In genomic region chr3:52240059-52240885, GRCh38 we compare ENCODE assay signal across 8 cellular contexts. TPM values are rescaled to one million over a fixed set of nuclear protein-coding genes. Genes with fewer than 3 reads are reported as not detected.
A peak's percentile ranks its signal among the peaks of the same experiment; 100 is the strongest.
DNase-seq lines count a peak whose midpoint lies in the region; ATAC-seq and TF ChIP-seq lines count a peak whose summit lies in the region.

No MANE protein-coding gene starts in this region.

- H3K9me3 Mint-ChIP-seq in activated T-helper 2 cell treated with anti-CD3 and anti-CD28 coated beads, Interferon-gamma antibody, Interleukin-2, Interleukin-4, amounts not matched to agents 10 μg/mL and 5 μg/mL and 100 μg/mL, durations not matched to agents 14 hours and 24 hours and 36 hours = no peaks in the 10 kb centered on the region
- H3K9me3 Mint-ChIP-seq in osteocyte (ENCODE audit: unreplicated experiment) = no peaks in the 10 kb centered on the region

- peaks cover 61% of the 10 kb centered on the region for H3K4me1 Mint-ChIP-seq in activated T-helper 2 cell treated with anti-CD3 and anti-CD28 coated beads, Interferon-gamma antibody, Interleukin-2, Interleukin-4, amounts not matched to agents 10 μg/mL and 5 μg/mL and 100 μg/mL, durations not matched to agents 14 hours and 24 hours and 36 hours (ENCODE audit: low read depth)
- peaks cover 64% of the 10 kb centered on the region for H3K4me1 Mint-ChIP-seq in osteocyte (ENCODE audit: unreplicated experiment)

- no peaks in the 10 kb centered on the region for H3K27me3 ChIP-seq in OCI-LY1 (ENCODE audit: insufficient read depth, low read length)

- H3K36me3 ChIP-seq in OCI-LY1 (ENCODE audit: insufficient read depth, low read length) = peaks cover 6% of the 10 kb centered on the region; the same call in 1 of the 2 replicates

- peak overlapping the region; percentile 76 for H3K4me3 ChIP-seq in OCI-LY1 (ENCODE audit: low read depth, low read length, poor library complexity, severe bottlenecking)

- no peaks in the 10 kb centered on the region for H3F3A ChIP-seq in OCI-LY1 (ENCODE audit: insufficient read depth, low read length)

- peaks cover 8% of the 10 kb centered on the region for H3K79me2 ChIP-seq in OCI-LY1 (ENCODE audit: insufficient read depth, low read length)

- ATAC-seq in GM18505 (IDR thresholded peaks at IDR 0.05; ENCODE audit: unreplicated experiment) = no peak

- H3K27ac ChIP-seq in OCI-LY1 (ENCODE audit: low read depth, low read length, poor library complexity, severe bottlenecking) = peak overlapping the region; percentile 74

- intact Hi-C loops in activated T-helper 2 cell treated with anti-CD3 and anti-CD28 coated beads, Interferon-gamma antibody, Interleukin-2, Interleukin-4, amounts not matched to agents 10 μg/mL and 5 μg/mL and 100 μg/mL, durations not matched to agents 14 hours and 24 hours and 36 hours (cut with micrococcal nuclease) = no loop called here

- no peaks in the 10 kb centered on the region for H3K9me3 ChIP-seq in OCI-LY1 (ENCODE audit: low read length)

- DNase-seq in AG08396 (ENCODE audit: low spot score) (peak; percentile 88), globus pallidus (ENCODE audit: low spot score) (peak; percentile 83), osteocyte (ENCODE audit: extremely low spot score, unreplicated experiment) (no peak), activated gamma-delta T cell (lab: John Stamatoyannopoulos, UW) (no peak), GM19238 (ENCODE audit: insufficient read length, low spot score) (no peak)
- DNase-seq in activated T-helper 2 cell treated with anti-CD3 and anti-CD28 coated beads, Interferon-gamma antibody, Interleukin-2, Interleukin-4, amounts not matched to agents 10 μg/mL and 5 μg/mL and 100 μg/mL, durations not matched to agents 14 hours and 24 hours and 36 hours (ENCODE audit: low spot score) = peak; percentile 57

- H3K4me3 Mint-ChIP-seq in activated T-helper 2 cell treated with anti-CD3 and anti-CD28 coated beads, Interferon-gamma antibody, Interleukin-2, Interleukin-4, amounts not matched to agents 10 μg/mL and 5 μg/mL and 100 μg/mL, durations not matched to agents 14 hours and 24 hours and 36 hours (ENCODE audit: low read depth) = peak overlapping the region; percentile 96
- peak overlapping the region; percentile 91 for H3K4me3 Mint-ChIP-seq in osteocyte (ENCODE audit: unreplicated experiment)

- no peaks in the 10 kb centered on the region for H3K27me3 Mint-ChIP-seq in activated T-helper 2 cell treated with anti-CD3 and anti-CD28 coated beads, Interferon-gamma antibody, Interleukin-2, Interleukin-4, amounts not matched to agents 10 μg/mL and 5 μg/mL and 100 μg/mL, durations not matched to agents 14 hours and 24 hours and 36 hours (ENCODE audit: low read depth)
- H3K27me3 Mint-ChIP-seq in osteocyte (ENCODE audit: unreplicated experiment) = no peaks in the 10 kb centered on the region

- peaks cover 43% of the 10 kb centered on the region for H3K4me1 ChIP-seq in OCI-LY1 (ENCODE audit: insufficient read depth, low read length, severe bottlenecking)

- no peak for TF ChIP-seq CTCF in OCI-LY1 (IDR thresholded peaks at IDR 0.05; ENCODE audit: low read length)
- no peak for TF ChIP-seq CTCF in osteocyte (IDR thresholded peaks at IDR 0.05)

- peak; percentile 66 for TF ChIP-seq POLR2A in GM18505 (IDR thresholded peaks at IDR 0.05; ENCODE audit: borderline replicate concordance, extremely low read depth, insufficient read depth, insufficient read length)

- H3K4me2 ChIP-seq in OCI-LY1 (ENCODE audit: low read length) = peak overlapping the region; percentile 98

- H3K9me2 ChIP-seq in OCI-LY1 (ENCODE audit: low read depth, low read length) = no peaks in the 10 kb centered on the region

- peak overlapping the region; percentile 99 for H3K27ac Mint-ChIP-seq in activated T-helper 2 cell treated with anti-CD3 and anti-CD28 coated beads, Interferon-gamma antibody, Interleukin-2, Interleukin-4, amounts not matched to agents 10 μg/mL and 5 μg/mL and 100 μg/mL, durations not matched to agents 14 hours and 24 hours and 36 hours
- H3K27ac Mint-ChIP-seq in osteocyte (ENCODE audit: unreplicated experiment) = peak overlapping the region; percentile 83

- H3K36me3 Mint-ChIP-seq in activated T-helper 2 cell treated with anti-CD3 and anti-CD28 coated beads, Interferon-gamma antibody, Interleukin-2, Interleukin-4, amounts not matched to agents 10 μg/mL and 5 μg/mL and 100 μg/mL, durations not matched to agents 14 hours and 24 hours and 36 hours (ENCODE audit: low read depth) = peaks cover 42% of the 10 kb centered on the region
- peaks cover 2% of the 10 kb centered on the region for H3K36me3 Mint-ChIP-seq in osteocyte (ENCODE audit: unreplicated experiment)

- H3K9ac ChIP-seq in OCI-LY1 (ENCODE audit: low read length) = peak overlapping the region; percentile 100

- no peaks in the 10 kb centered on the region for H4K20me1 ChIP-seq in OCI-LY1 (ENCODE audit: insufficient read depth, low read length)

- H2AFZ ChIP-seq in OCI-LY1 (ENCODE audit: low read length) = no peak overlapping the region

RNA-seq across cellular contexts. Expression of gene TWF2, which starts 1.3 kb away (rescaled TPM):
- 89.7 and 91.1 TPM in 2 replicates for total RNA-seq in activated T-helper 2 cell treated with anti-CD3 and anti-CD28 coated beads, Interferon-gamma antibody, Interleukin-2, Interleukin-4, amounts not matched to agents 10 μg/mL and 5 μg/mL and 100 μg/mL, durations not matched to agents 14 hours and 24 hours and 36 hours
- total RNA-seq in osteocyte = 55.8 and 58.6 TPM in 2 replicates

RNA-seq across cellular contexts. Expression of gene PPM1M, which starts 5.3 kb away (rescaled TPM):
- total RNA-seq in activated T-helper 2 cell treated with anti-CD3 and anti-CD28 coated beads, Interferon-gamma antibody, Interleukin-2, Interleukin-4, amounts not matched to agents 10 μg/mL and 5 μg/mL and 100 μg/mL, durations not matched to agents 14 hours and 24 hours and 36 hours = 44.7 and 46.4 TPM in 2 replicates
- total RNA-seq in osteocyte = 16.4 and 16.9 TPM in 2 replicates

RNA-seq across cellular contexts. Expression of gene TLR9, which starts 14.8 kb away (rescaled TPM):
- total RNA-seq in activated T-helper 2 cell treated with anti-CD3 and anti-CD28 coated beads, Interferon-gamma antibody, Interleukin-2, Interleukin-4, amounts not matched to agents 10 μg/mL and 5 μg/mL and 100 μg/mL, durations not matched to agents 14 hours and 24 hours and 36 hours = 0.32 and 0.50 TPM in 2 replicates
- total RNA-seq in osteocyte = not detected in 2 replicates

RNA-seq across cellular contexts. Expression of gene WDR82, which starts 38.2 kb away (rescaled TPM):
- 101 and 103 TPM in 2 replicates for total RNA-seq in activated T-helper 2 cell treated with anti-CD3 and anti-CD28 coated beads, Interferon-gamma antibody, Interleukin-2, Interleukin-4, amounts not matched to agents 10 μg/mL and 5 μg/mL and 100 μg/mL, durations not matched to agents 14 hours and 24 hours and 36 hours
- total RNA-seq in osteocyte = 76.7 and 82.1 TPM in 2 replicates

RNA-seq across cellular contexts. Expression of gene ALAS1, which starts 42.3 kb away (rescaled TPM):
- total RNA-seq in activated T-helper 2 cell treated with anti-CD3 and anti-CD28 coated beads, Interferon-gamma antibody, Interleukin-2, Interleukin-4, amounts not matched to agents 10 μg/mL and 5 μg/mL and 100 μg/mL, durations not matched to agents 14 hours and 24 hours and 36 hours = 117 and 123 TPM in 2 replicates
- total RNA-seq in osteocyte = 34.8 and 36.2 TPM in 2 replicates

Comparison
In these comparisons a context has a peak if more than half of its experiments do, and no peak if none do; other contexts are left out.
1. DNase-seq: peak in AG08396 (single experiment), activated T-helper 2 cell treated with anti-CD3 and anti-CD28 coated beads, Interferon-gamma antibody, Interleukin-2, Interleukin-4, amounts not matched to agents 10 μg/mL and 5 μg/mL and 100 μg/mL, durations not matched to agents 14 hours and 24 hours and 36 hours (single experiment) and globus pallidus (single experiment); none in osteocyte (single experiment), activated gamma-delta T cell (single experiment) and GM19238 (single experiment).